In the genomic region with DNA sequence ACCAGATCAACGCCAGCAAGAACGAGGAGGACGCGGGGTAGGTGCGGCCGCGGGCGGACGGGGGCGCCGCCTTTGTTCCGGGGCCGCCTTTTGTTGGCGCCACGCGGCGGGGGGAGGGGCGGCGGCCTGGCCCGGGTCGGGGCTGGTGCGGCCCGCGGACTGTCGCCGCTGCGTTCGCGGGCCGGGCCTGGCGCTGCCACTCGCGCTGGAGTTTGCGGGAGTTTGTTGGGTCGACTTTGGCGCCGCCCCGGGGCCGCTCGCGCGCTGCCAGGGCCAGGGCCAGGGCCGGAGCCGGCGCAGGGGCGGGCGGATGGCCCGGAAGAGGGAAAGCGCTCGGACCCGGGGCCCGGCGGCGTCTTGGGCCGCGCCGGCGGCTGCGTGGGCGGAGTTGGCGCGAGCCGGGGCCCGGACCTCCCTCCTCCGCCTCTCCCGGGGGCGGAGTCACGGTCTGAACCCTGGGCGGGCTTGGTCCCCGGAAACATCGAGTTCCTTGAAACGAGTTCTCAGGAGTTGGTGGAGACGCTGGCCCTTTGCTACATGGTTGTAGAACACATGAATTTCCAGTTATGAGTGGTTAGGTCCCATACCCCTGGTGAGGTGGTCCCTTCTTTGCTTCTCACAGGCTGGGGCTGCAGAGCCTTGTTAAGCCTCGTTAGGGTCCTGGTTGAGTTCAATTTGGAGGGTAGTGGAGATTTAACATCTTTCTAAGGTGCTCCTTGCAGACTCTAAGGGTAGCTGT, we compare ENCODE assay signal across 8 cellular contexts. TPM values are rescaled to one million over a fixed set of nuclear protein-coding genes. Genes with fewer than 3 reads are reported as not detected.
DNase-seq lines count a peak whose midpoint lies in the region; ATAC-seq lines count a peak whose summit lies in the region.

No MANE protein-coding gene starts in this region.

- H3K27me3 ChIP-seq in esophagus (ENCODE audit: control insufficient read depth in 1 of 2, insufficient read depth in 2 of 2, low read length in 2 of 2) (no peaks in the 10 kb centered on the region), muscle layer of duodenum (ENCODE audit: low read depth, low read length) (no peaks in the 10 kb centered on the region)

- H3K4me1 ChIP-seq in esophagus (ENCODE audit: control insufficient read depth in 2 of 2, insufficient read depth in 2 of 2, low read length in 1 of 2) (peaks cover 4 to 24% of the 10 kb centered on the region in 2 donors), muscle layer of duodenum (ENCODE audit: control insufficient read depth in 1 of 2, insufficient read depth in 2 of 2, low read length in 2 of 2) (peaks cover 22 to 25% of the 10 kb centered on the region in 2 donors)

- H3K36me3 ChIP-seq in esophagus (ENCODE audit: control insufficient read depth in 2 of 2, insufficient read depth in 2 of 2, low read length in 1 of 2), result peaks cover 16 to 33% of the 10 kb centered on the region in 2 donors
- H3K36me3 ChIP-seq in muscle layer of duodenum (ENCODE audit: control insufficient read depth in 1 of 2, insufficient read depth in 2 of 2, low read length in 2 of 2), result peaks cover 36 to 42% of the 10 kb centered on the region in 2 donors

- WGBS in esophagus, 2 donors, result 0 to 1% methylated on average over 41 to 74 of the region's 74 CpGs

- H3K27ac ChIP-seq in esophagus (ENCODE audit: low read depth in 2 of 2, low read length in 1 of 2), result peak overlapping the region; percentile 90 to 95
- H3K27ac ChIP-seq in muscle layer of duodenum (ENCODE audit: low read length), result peak overlapping the region; percentile 81

- H3K9me3 ChIP-seq in esophagus (ENCODE audit: control insufficient read depth in 2 of 2, insufficient read depth in 1 of 2, low read depth in 1 of 2, low read length in 1 of 2) (no peaks in the 10 kb centered on the region), muscle layer of duodenum (ENCODE audit: control insufficient read depth in 1 of 2, low read length in 2 of 2) (no peaks in the 10 kb centered on the region)

- DNase-seq in Ammon's horn (ENCODE audit: low spot score) (peak; percentile 68), NOMO-1 treated with DMSO at 0.1 percent for 48 hours (lab: John Stamatoyannopoulos, UW; ENCODE audit: unreplicated experiment) (peak; percentile 44)
- DNase-seq in activated T-cell treated with anti-CD3 and anti-CD28 coated beads, Interleukin-2, amount 50 U/mL, for 1 hour, result peak; percentile 74
- peak; percentile 55 for DNase-seq in stimulated activated CD8-positive, alpha-beta memory T cell treated with anti-CD3 and anti-CD28 coated beads, Interleukin-7, amount 100 ng/mL, for 24 hours (ENCODE audit: low read depth)

- peak; percentile 15 for ATAC-seq in GM18873 (IDR thresholded peaks at IDR 0.05; ENCODE audit: low FRiP score, unreplicated experiment)
- peak; percentile 59 for ATAC-seq in HG03135 (IDR thresholded peaks at IDR 0.05; ENCODE audit: unreplicated experiment)

- peak overlapping the region; percentile 71 to 99 for H3K4me3 ChIP-seq in esophagus (ENCODE audit: low read depth in 1 of 2, low read length in 2 of 2)
- H3K4me3 ChIP-seq in muscle layer of duodenum (ENCODE audit: low read depth in 1 of 2, low read length in 2 of 2), result peak overlapping the region; percentile 96 to 97

RNA-seq across cellular contexts. Expression of gene HNRNPAB, which starts 0.8 kb away (rescaled TPM):
- 100 to 1,000 TPM; 146 to 154 TPM for polyA plus RNA-seq in esophagus

RNA-seq across cellular contexts. Expression of gene GMCL2, which starts 18.0 kb away (rescaled TPM):
- polyA plus RNA-seq in esophagus, result not detected

RNA-seq across cellular contexts. Expression of gene PHYKPL, which starts 27.4 kb away (rescaled TPM):
- 10 to 100 TPM; 21.1 to 35.8 TPM for polyA plus RNA-seq in esophagus

RNA-seq across cellular contexts. Expression of gene NHP2, which starts 51.5 kb away (rescaled TPM):
- 100 to 1,000 TPM; 126 to 238 TPM for polyA plus RNA-seq in esophagus

Comparison
In these comparisons a context has a peak if more than half of its experiments do, and no peak if none do; other contexts are left out.
1. Peak in every context shown above with its lines: DNase-seq, ATAC-seq, H3K4me3 ChIP-seq and H3K27ac ChIP-seq.